ENCODE assay signal across 8 cellular contexts in the genomic region with DNA sequence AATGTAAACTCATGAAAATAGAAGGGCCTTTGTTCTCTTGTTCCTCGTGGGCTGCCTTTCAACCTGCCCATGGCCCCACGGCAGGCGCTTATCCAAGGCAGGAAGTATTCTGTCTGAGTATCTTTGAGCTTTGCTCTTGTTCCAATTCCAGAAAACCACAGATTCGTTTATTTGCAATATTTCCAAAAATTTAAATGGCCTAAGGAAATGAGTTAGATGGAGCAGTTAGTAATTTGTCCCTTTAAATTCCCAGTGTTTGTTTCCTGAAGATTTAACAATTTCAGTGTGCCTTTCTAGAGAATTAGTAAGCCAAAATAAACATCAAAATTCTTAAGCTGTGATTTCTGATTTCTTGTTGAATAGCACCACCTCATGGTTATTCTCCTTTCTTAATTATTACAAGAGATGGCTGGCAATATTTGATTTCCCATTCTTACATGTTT.
A peak's percentile ranks its signal among the peaks of the same experiment; 100 is the strongest.
DNase-seq lines count a peak whose midpoint lies in the region; ATAC-seq and TF ChIP-seq lines count a peak whose summit lies in the region.

No MANE protein-coding gene starts in this region.

- intact Hi-C loops in colonic mucosa (cut with DNase I), result no loop called here

- no peak overlapping the region for H3K9ac ChIP-seq in colonic mucosa (ENCODE audit: low read depth in 2 of 2, low read length in 2 of 2)

- DNase-seq in NCI-H82 (lab: John Stamatoyannopoulos, UW) (peak; percentile 55), NCI-H82 treated with DMSO at 0.1 percent for 48 hours (lab: John Stamatoyannopoulos, UW; ENCODE audit: unreplicated experiment) (no peak), NCI-H748 treated with DMSO at 0.1 percent for 48 hours (lab: John Stamatoyannopoulos, UW) (peak; percentile 32), dermis blood vessel endothelial cell (peak; percentile 57), midbrain (lab: John Stamatoyannopoulos, UW) (peak; percentile 45), HEK293T (ENCODE audit: extremely low spot score) (no peak), colonic mucosa (no peak)

- no peak for ATAC-seq in HG02938 (IDR thresholded peaks at IDR 0.05; ENCODE audit: unreplicated experiment)

- no peaks in the 10 kb centered on the region for H3K27me3 ChIP-seq in colonic mucosa

- no peak for TF ChIP-seq CTCF in colonic mucosa (IDR thresholded peaks at IDR 0.05)

- no peaks in the 10 kb centered on the region for H3K9me3 ChIP-seq in colonic mucosa

- CTCF ChIA-PET in HEK293T (lab: Yijun Ruan, JAX), result interaction anchor here (1.1 to 1.5 kb wide), 2 partner anchors 88 to 127 kb away, joined by 3 to 12 read pairs; no protein-coding TSS in a partner anchor

- POLR2A ChIA-PET in HEK293T (lab: Yijun Ruan, JAX), result no interaction called here

- H3K4me3 ChIP-seq in colonic mucosa, result no peak overlapping the region

- H3K4me1 ChIP-seq in colonic mucosa, result no peaks in the 10 kb centered on the region

- H3K36me3 ChIP-seq in colonic mucosa, result no peaks in the 10 kb centered on the region

- H3K27ac ChIP-seq in colonic mucosa, result no peak overlapping the region

TF ChIP-seq in HEK293T, 16 proteins besides CTCF, POLR2A, EP300 and RAD21:
- TF ChIP-seq FOXA1 (IDR thresholded peaks at IDR 0.05) (no peak), FOXM1 (IDR thresholded peaks at IDR 0.05; ENCODE audit: borderline replicate concordance) (no peak), NFRKB (IDR thresholded peaks at IDR 0.05) (no peak), SP1 (IDR thresholded peaks at IDR 0.05) (no peak), FOXK2 (IDR thresholded peaks at IDR 0.05) (no peak), BHLHE40 (IDR thresholded peaks at IDR 0.05; ENCODE audit: borderline replicate concordance) (no peak), ARNT (IDR thresholded peaks at IDR 0.05) (no peak), ELF4 (IDR thresholded peaks at IDR 0.05) (no peak), CTBP1 (IDR thresholded peaks at IDR 0.05; ENCODE audit: borderline replicate concordance) (no peak), HDGF (IDR thresholded peaks at IDR 0.05; ENCODE audit: borderline replicate concordance) (no peak), SUZ12 (IDR thresholded peaks at IDR 0.05) (no peak), TARDBP (IDR thresholded peaks at IDR 0.05) (no peak), LEF1 (IDR thresholded peaks at IDR 0.05; ENCODE audit: borderline replicate concordance) (no peak), L3MBTL2 (conservative IDR thresholded peaks at IDR 0.05) (no peak), ZNF384 (IDR thresholded peaks at IDR 0.05) (no peak)
- TF ChIP-seq, protein P1, sequence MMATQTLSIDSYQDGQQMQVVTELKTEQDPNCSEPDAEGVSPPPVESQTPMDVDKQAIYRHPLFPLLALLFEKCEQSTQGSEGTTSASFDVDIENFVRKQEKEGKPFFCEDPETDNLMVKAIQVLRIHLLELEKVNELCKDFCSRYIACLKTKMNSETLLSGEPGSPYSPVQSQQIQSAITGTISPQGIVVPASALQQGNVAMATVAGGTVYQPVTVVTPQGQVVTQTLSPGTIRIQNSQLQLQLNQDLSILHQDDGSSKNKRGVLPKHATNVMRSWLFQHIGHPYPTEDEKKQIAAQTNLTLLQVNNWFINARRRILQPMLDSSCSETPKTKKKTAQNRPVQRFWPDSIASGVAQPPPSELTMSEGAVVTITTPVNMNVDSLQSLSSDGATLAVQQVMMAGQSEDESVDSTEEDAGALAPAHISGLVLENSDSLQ (IDR thresholded peaks at IDR 0.05), result no peak

Comparison
In these comparisons a context has a peak if more than half of its experiments do, and no peak if none do; other contexts are left out.
1. DNase-seq: peak in NCI-H82 (single experiment), NCI-H748 treated with DMSO at 0.1 percent for 48 hours (single experiment), dermis blood vessel endothelial cell (single experiment) and midbrain (single experiment); none in NCI-H82 treated with DMSO at 0.1 percent for 48 hours (single experiment), HEK293T (single experiment) and colonic mucosa (single experiment).